In the genomic region with DNA sequence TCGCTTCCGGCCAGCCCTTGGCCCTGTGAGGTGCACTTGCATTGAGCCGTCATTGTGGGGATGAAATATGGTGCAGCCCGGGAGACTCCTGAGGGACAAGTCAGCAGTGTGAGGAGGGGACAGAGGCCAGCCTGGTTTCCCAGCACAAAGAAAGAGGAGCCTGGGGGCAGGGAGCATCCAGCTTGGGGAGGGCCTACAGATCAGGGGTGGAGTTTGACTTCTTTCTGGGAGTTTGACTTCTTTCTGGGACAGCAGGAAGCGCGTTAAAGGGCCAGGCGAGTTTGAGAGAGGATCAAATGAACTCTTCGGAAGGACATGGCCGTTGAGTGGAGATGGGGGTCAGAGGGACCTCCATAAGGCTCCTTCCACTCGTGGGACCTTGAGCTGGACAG, we compare ENCODE assay signal across 10 cellular contexts.
DNase-seq lines count a peak whose midpoint lies in the region; ATAC-seq, FAIRE-seq and TF ChIP-seq lines count a peak whose summit lies in the region.
"Had no signal": no experiment of that assay in that cellular context is flagged by ENCODE, and none has a peak within 500 bp of the region (broad histone marks: within the 10 kb centered on the region; RNA-seq: fewer than 3 reads in every experiment).

No MANE protein-coding gene starts in this region.

- no peak overlapping the region for H3K4me3 ChIP-seq in ascending aorta

- peak overlapping the region; percentile 37 for H3K4me3 Mint-ChIP-seq in nephron progenitor cell
- H3K4me3 Mint-ChIP-seq: activated CD8-positive, alpha-beta memory T cell treated with anti-CD3 and anti-CD28 coated beads, Interleukin-2, amount 10 ng/mL, durations not matched to agents 7 days and 5 days had no signal

- DNase-seq in ascending aorta (ENCODE audit: low spot score in 2 of 2) (peak in 1 of 2 donors; percentile 88), Right ventricle myocardium inferior (ENCODE audit: missing footprints) (peak; percentile 72), nephron progenitor cell (peak; percentile 69), urothelium cell line (ENCODE audit: low spot score) (peak; percentile 48), NCI-H1694 (lab: John Stamatoyannopoulos, UW) (no peak), G401 (ENCODE audit: low spot score) (no peak), HPDE6-E6E7 (ENCODE audit: extremely low spot score) (no peak)
- DNase-seq: activated CD8-positive, alpha-beta memory T cell treated with anti-CD3 and anti-CD28 coated beads, Interleukin-2, amount 10 ng/mL, durations not matched to agents 7 days and 5 days; caudate nucleus had no signal

- TF ChIP-seq CTCF in ascending aorta (IDR thresholded peaks at IDR 0.05): no peak
- TF ChIP-seq CTCF in nephron progenitor cell (IDR thresholded peaks at IDR 0.05): no peak

- peaks cover 9% of the 10 kb centered on the region for H3K9me3 Mint-ChIP-seq in nephron progenitor cell

- H3K36me3 Mint-ChIP-seq in nephron progenitor cell (ENCODE audit: low read depth): no peaks in the 10 kb centered on the region
- H3K36me3 Mint-ChIP-seq: activated CD8-positive, alpha-beta memory T cell treated with anti-CD3 and anti-CD28 coated beads, Interleukin-2, amount 10 ng/mL, durations not matched to agents 7 days and 5 days had no signal

- H3K27me3 ChIP-seq in ascending aorta: no peaks in the 10 kb centered on the region

- peak; percentile 23 for FAIRE-seq in urothelium cell line (lab: Jason Lieb, UNC)

- peaks cover 11 to 31% of the 10 kb centered on the region in 2 donors for H3K4me1 ChIP-seq in ascending aorta

- peaks cover 57% of the 10 kb centered on the region for H3K4me1 Mint-ChIP-seq in nephron progenitor cell

- H3K36me3 ChIP-seq in ascending aorta: no peaks in the 10 kb centered on the region

- intact Hi-C loops in ascending aorta (cut with DNase I) (loop anchor here (1.0 to 5.0 kb wide), 4 partner anchors 28 to 93 kb away; no protein-coding TSS in a partner anchor), Right ventricle myocardium inferior (cut with DNase I) (loop anchor here (1.0 kb wide), 1 partner anchor 93 kb away; no protein-coding TSS in a partner anchor)

- ATAC-seq in Right ventricle myocardium inferior (peak; percentile 73), GM18907 (IDR thresholded peaks at IDR 0.05; ENCODE audit: unreplicated experiment) (no peak)
- ATAC-seq: activated CD8-positive, alpha-beta memory T cell treated with anti-CD3 and anti-CD28 coated beads, Interleukin-2, amount 10 ng/mL, durations not matched to agents 7 days and 5 days had no signal

- peaks cover 2% of the 10 kb centered on the region for H3K27me3 Mint-ChIP-seq in nephron progenitor cell (ENCODE audit: low read depth, poor library complexity)

- H3K9me3 ChIP-seq in ascending aorta: no peaks in the 10 kb centered on the region

- peak overlapping the region; percentile 95 for H3K27ac Mint-ChIP-seq in nephron progenitor cell
- H3K27ac Mint-ChIP-seq: activated CD8-positive, alpha-beta memory T cell treated with anti-CD3 and anti-CD28 coated beads, Interleukin-2, amount 10 ng/mL, durations not matched to agents 7 days and 5 days had no signal

- in situ Hi-C loops in G401 (cut with HindIII; ENCODE audit: low sequenced_read_pairs): no loop called here

- H3K27ac ChIP-seq in ascending aorta: peak overlapping the region; percentile 82 to 85

Comparison
In these comparisons a context has a peak if more than half of its experiments do, and no peak if none do; other contexts are left out.
1. DNase-seq: peak in Right ventricle myocardium inferior (single experiment), nephron progenitor cell (single experiment) and urothelium cell line (single experiment); none in NCI-H1694 (single experiment), G401 (single experiment) and HPDE6-E6E7 (single experiment).